In the genomic region with DNA sequence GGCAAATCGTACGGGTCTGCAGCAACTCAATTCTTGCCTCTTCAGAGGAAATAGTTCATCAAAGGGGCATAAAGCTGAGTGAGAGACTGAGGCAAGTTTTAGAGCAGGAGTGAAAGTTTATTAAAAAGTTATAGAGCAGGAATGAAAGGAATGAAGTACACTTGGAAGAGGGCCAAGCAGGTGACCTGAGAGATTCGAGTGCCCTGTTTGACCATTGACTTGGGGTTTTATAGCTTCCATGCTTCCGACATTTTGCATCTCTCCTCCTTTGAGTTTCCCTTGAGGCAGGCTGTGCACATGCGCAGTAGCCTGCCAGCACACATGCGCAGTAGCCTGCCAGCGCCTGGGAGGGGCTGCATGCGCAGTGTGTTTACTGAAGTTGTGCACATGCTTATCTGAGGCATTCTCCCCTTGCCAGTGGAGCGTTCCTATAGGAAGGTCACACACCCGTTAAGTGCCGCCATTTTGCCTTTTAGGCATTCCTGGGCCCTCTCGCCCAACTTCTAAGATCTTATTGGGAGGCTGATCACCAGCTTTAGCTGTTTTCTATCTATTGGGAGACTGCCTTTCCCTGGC, we compare ENCODE assay signal across 27 cellular contexts.
"Had no signal": no experiment of that assay in that cellular context is flagged by ENCODE, and none has a peak within 500 bp of the region (broad histone marks: within the 10 kb centered on the region; RNA-seq: fewer than 3 reads in every experiment).

No MANE protein-coding gene starts in this region.

- H3K27ac Mint-ChIP-seq: naive thymus-derived CD8-positive, alpha-beta T cell; nephron; stimulated activated effector memory CD8-positive, alpha-beta T cell treated with anti-CD3 and anti-CD28 coated beads, Interleukin-12 subunit alpha, Interleukin-12 subunit beta, amount 100 ng/mL, for 72 hours; stimulated activated naive CD8-positive, alpha-beta T cell treated with anti-CD3 and anti-CD28 coated beads, Interleukin-15, Interleukin-2, amounts not matched to agents 100 ng/mL and 50 ng/mL, for 24 hours had no signal

- ATAC-seq: left colon; left lung; lower lobe of right lung; naive thymus-derived CD8-positive, alpha-beta T cell; pancreas; right cardiac atrium; sciatic nerve; stimulated activated effector memory CD8-positive, alpha-beta T cell treated with anti-CD3 and anti-CD28 coated beads, Interleukin-12 subunit alpha, Interleukin-12 subunit beta, amount 100 ng/mL, for 72 hours; upper lobe of right lung had no signal

- H3K27ac ChIP-seq: left lung, lower lobe of right lung, neutrophil, pancreas, prostate gland, skin epidermis, spleen, tibial artery, upper lobe of right lung had no signal

- H3K9me3 Mint-ChIP-seq: stimulated activated effector memory CD8-positive, alpha-beta T cell treated with anti-CD3 and anti-CD28 coated beads, Interleukin-12 subunit alpha, Interleukin-12 subunit beta, amount 100 ng/mL, for 72 hours; stimulated activated naive CD8-positive, alpha-beta T cell treated with anti-CD3 and anti-CD28 coated beads, Interleukin-15, Interleukin-2, amounts not matched to agents 100 ng/mL and 50 ng/mL, for 24 hours had no signal

- H3K4me1 Mint-ChIP-seq: naive thymus-derived CD8-positive, alpha-beta T cell; neural crest cell; stimulated activated effector memory CD8-positive, alpha-beta T cell treated with anti-CD3 and anti-CD28 coated beads, Interleukin-12 subunit alpha, Interleukin-12 subunit beta, amount 100 ng/mL, for 72 hours had no signal

- H3K9me3 ChIP-seq: lower lobe of right lung, neutrophil, pancreas, prostate gland, upper lobe of right lung had no signal

- H3K36me3 ChIP-seq: left lung, lower lobe of right lung, neutrophil, pancreas, prostate gland, spleen, tibial artery, upper lobe of right lung had no signal

- H3K36me3 Mint-ChIP-seq: naive thymus-derived CD8-positive, alpha-beta T cell; stimulated activated effector memory CD8-positive, alpha-beta T cell treated with anti-CD3 and anti-CD28 coated beads, Interleukin-12 subunit alpha, Interleukin-12 subunit beta, amount 100 ng/mL, for 72 hours had no signal

- H3K4me3 Mint-ChIP-seq: naive thymus-derived CD8-positive, alpha-beta T cell; nephron; neural crest cell; stimulated activated effector memory CD8-positive, alpha-beta T cell treated with anti-CD3 and anti-CD28 coated beads, Interleukin-12 subunit alpha, Interleukin-12 subunit beta, amount 100 ng/mL, for 72 hours; stimulated activated naive CD8-positive, alpha-beta T cell treated with anti-CD3 and anti-CD28 coated beads, Interleukin-15, Interleukin-2, amounts not matched to agents 100 ng/mL and 50 ng/mL, for 24 hours had no signal

- H3K4me3 ChIP-seq: left lung, lower lobe of right lung, pancreas, prostate gland, skin epidermis, spleen, tibial artery, upper lobe of right lung had no signal

- H3K27me3 ChIP-seq: left lung, neutrophil, pancreas, tibial artery had no signal

- DNase-seq: head of caudate nucleus; hippocampal formation; kidney glomerular epithelial cell; left colon; left lung; lower lobe of right lung; mammary epithelial cell; mesenchymal stem cell; naive thymus-derived CD8-positive, alpha-beta T cell; occipital lobe; pancreas; posterior cingulate gyrus; retina; right cardiac atrium; spleen; stimulated activated CD4-positive, alpha-beta T cell treated with anti-CD3 and anti-CD28 coated beads, Interleukin-4, amount 100 ng/mL, for 24 hours; stimulated activated naive CD4-positive, alpha-beta T cell; tibial artery; upper lobe of right lung had no signal

- H3K4me1 ChIP-seq: left lung, lower lobe of right lung, pancreas, prostate gland, spleen, upper lobe of right lung had no signal
